In the genomic region with DNA sequence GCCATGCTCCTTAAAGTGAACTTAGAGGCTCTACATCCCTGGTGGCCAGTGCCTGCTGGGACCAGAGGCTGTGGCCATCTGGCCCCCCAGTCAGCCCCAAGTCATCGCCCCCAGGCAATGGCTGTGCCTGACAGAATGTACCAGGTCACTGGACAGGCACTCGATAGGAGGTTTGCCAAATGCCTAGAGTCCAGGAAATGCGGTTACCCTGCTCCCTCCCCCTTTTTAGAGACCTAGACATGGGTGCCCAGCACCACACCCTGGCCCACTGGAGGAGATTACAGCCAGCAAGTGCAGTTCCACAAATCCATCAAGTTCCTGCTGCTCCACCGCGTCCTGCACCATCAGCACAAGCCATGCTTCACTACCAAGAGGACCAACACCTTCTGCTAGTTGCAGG, we compare ENCODE assay signal across 15 cellular contexts.
"Had no signal": no experiment of that assay in that cellular context is flagged by ENCODE, and none has a peak within 500 bp of the region (broad histone marks: within the 10 kb centered on the region; RNA-seq: fewer than 3 reads in every experiment).

No MANE protein-coding gene starts in this region.

- H3K27me3 Mint-ChIP-seq: activated CD4-positive, alpha-beta memory T cell treated with anti-CD3 and anti-CD28 coated beads, Interleukin-2, amount 10 ng/mL, durations not matched to agents 7 days and 5 days; dendritic cell treated with granulocyte-macrophage colony-stimulating factor and Interleukin-4, amounts not matched to agents 40 ng/mL and 50 ng/mL, for 4 days; naive thymus-derived CD4-positive, alpha-beta T cell; type B pancreatic cell had no signal

- H3K27ac ChIP-seq: left ventricle myocardium inferior, WERI-Rb-1 had no signal

- H3K27ac Mint-ChIP-seq: activated CD4-positive, alpha-beta memory T cell treated with anti-CD3 and anti-CD28 coated beads, Interleukin-2, amount 10 ng/mL, durations not matched to agents 7 days and 5 days; activated naive CD4-positive, alpha-beta T cell treated with anti-CD3 and anti-CD28 coated beads, Interleukin-2, amount 10 ng/mL, durations not matched to agents 7 days and 5 days; activated T-cell treated with anti-CD3 and anti-CD28 coated beads, Interleukin-2, amount 50 U/mL, for 24 hours; dendritic cell treated with granulocyte-macrophage colony-stimulating factor and Interleukin-4, amounts not matched to agents 40 ng/mL and 50 ng/mL, for 4 days; naive thymus-derived CD4-positive, alpha-beta T cell; type B pancreatic cell had no signal

- H3K4me3 ChIP-seq: left ventricle myocardium inferior, mucosa of descending colon had no signal

- H3K9me3 Mint-ChIP-seq: activated CD4-positive, alpha-beta memory T cell treated with anti-CD3 and anti-CD28 coated beads, Interleukin-2, amount 10 ng/mL, durations not matched to agents 7 days and 5 days; activated naive CD4-positive, alpha-beta T cell treated with anti-CD3 and anti-CD28 coated beads, Interleukin-2, amount 10 ng/mL, durations not matched to agents 7 days and 5 days; activated T-cell treated with anti-CD3 and anti-CD28 coated beads, Interleukin-2, amount 50 U/mL, for 24 hours; dendritic cell treated with granulocyte-macrophage colony-stimulating factor and Interleukin-4, amounts not matched to agents 40 ng/mL and 50 ng/mL, for 4 days; naive thymus-derived CD4-positive, alpha-beta T cell; type B pancreatic cell had no signal

- H3K4me1 ChIP-seq: left ventricle myocardium inferior had no signal

- H3K9me3 ChIP-seq: left ventricle myocardium inferior, mucosa of descending colon had no signal

- H3K36me3 ChIP-seq: left ventricle myocardium inferior, WERI-Rb-1 had no signal

- H3K36me3 Mint-ChIP-seq: activated naive CD4-positive, alpha-beta T cell treated with anti-CD3 and anti-CD28 coated beads, Interleukin-2, amount 10 ng/mL, durations not matched to agents 7 days and 5 days; type B pancreatic cell had no signal

- ATAC-seq: mucosa of descending colon; naive thymus-derived CD4-positive, alpha-beta T cell; stimulated activated naive CD8-positive, alpha-beta T cell treated with anti-CD3 and anti-CD28 coated beads, Interleukin-15, Interleukin-2, amounts not matched to agents 100 U/mL and 50 U/mL, for 24 hours had no signal

- H3K4me3 Mint-ChIP-seq: activated CD4-positive, alpha-beta memory T cell treated with anti-CD3 and anti-CD28 coated beads, Interleukin-2, amount 10 ng/mL, durations not matched to agents 7 days and 5 days; activated naive CD4-positive, alpha-beta T cell treated with anti-CD3 and anti-CD28 coated beads, Interleukin-2, amount 10 ng/mL, durations not matched to agents 7 days and 5 days; activated T-cell treated with anti-CD3 and anti-CD28 coated beads, Interleukin-2, amount 50 U/mL, for 24 hours; dendritic cell treated with granulocyte-macrophage colony-stimulating factor and Interleukin-4, amounts not matched to agents 40 ng/mL and 50 ng/mL, for 4 days; naive thymus-derived CD4-positive, alpha-beta T cell; type B pancreatic cell had no signal

- H3K4me1 Mint-ChIP-seq: activated CD4-positive, alpha-beta memory T cell treated with anti-CD3 and anti-CD28 coated beads, Interleukin-2, amount 10 ng/mL, durations not matched to agents 7 days and 5 days; activated naive CD4-positive, alpha-beta T cell treated with anti-CD3 and anti-CD28 coated beads, Interleukin-2, amount 10 ng/mL, durations not matched to agents 7 days and 5 days had no signal

- DNase-seq: activated CD4-positive, alpha-beta memory T cell treated with anti-CD3 and anti-CD28 coated beads, Interleukin-2, amount 10 ng/mL, durations not matched to agents 7 days and 5 days; activated naive CD4-positive, alpha-beta T cell treated with anti-CD3 and anti-CD28 coated beads, Interleukin-2, amount 10 ng/mL, durations not matched to agents 7 days and 5 days; activated T-cell treated with anti-CD3 and anti-CD28 coated beads, Interleukin-2, amount 50 U/mL, for 24 hours; effector memory CD4-positive, alpha-beta T cell; hippocampal formation; kidney; left ventricle myocardium inferior; mucosa of descending colon; naive thymus-derived CD4-positive, alpha-beta T cell; retina; stimulated activated CD4-positive, alpha-beta T cell treated with anti-CD3 and anti-CD28 coated beads, Interleukin-4, amount 100 ng/mL, for 1 hour; stimulated activated naive CD8-positive, alpha-beta T cell treated with anti-CD3 and anti-CD28 coated beads, Interleukin-15, Interleukin-2, amounts not matched to agents 100 U/mL and 50 U/mL, for 24 hours; WERI-Rb-1 had no signal
